28 cellular contexts compared by ENCODE assay signal in genomic region chr12:65886996-65887395, GRCh38.
DNase-seq lines count a peak whose midpoint lies in the region; ATAC-seq, FAIRE-seq and TF ChIP-seq lines count a peak whose summit lies in the region.
"Had no signal": no experiment of that assay in that cellular context is flagged by ENCODE, and none has a peak within 500 bp of the region (broad histone marks: within the 10 kb centered on the region; RNA-seq: fewer than 3 reads in every experiment).

No MANE protein-coding gene starts in this region.

- H3K4me1 ChIP-seq in osteoblast (ENCODE audit: insufficient read depth, low read length) = peaks cover 78% of the 10 kb centered on the region
- H3K4me1 ChIP-seq: BE2C had no signal

- no peak overlapping the region for H2AFZ ChIP-seq in osteoblast (ENCODE audit: low read length)

- H3K9me3 ChIP-seq in osteoblast (ENCODE audit: low read depth, low read length) = no peaks in the 10 kb centered on the region
- H3K9me3 ChIP-seq: BE2C, ovary, SJSA1, transverse colon had no signal

- FAIRE-seq in bronchial epithelial cell (lab: Jason Lieb, UNC) = no peak
- FAIRE-seq: GM12892, GM19239, H1 had no signal

- H3K4me2 ChIP-seq in osteoblast (ENCODE audit: insufficient read depth, low read length) = no peak overlapping the region

- DNase-seq in HCEC 1CT (peak; percentile 57), NCI-H226 (peak; percentile 88), bronchial epithelial cell (ENCODE audit: low read depth) (peak; percentile 40), osteoblast (ENCODE audit: insufficient read length, low spot score, missing footprints) (peak; percentile 61), kidney tubule cell (ENCODE audit: low spot score) (no peak), NOMO-1 treated with DMSO at 0.1 percent for 48 hours (lab: John Stamatoyannopoulos, UW; ENCODE audit: unreplicated experiment) (no peak)
- DNase-seq: activated CD4-positive, alpha-beta T cell treated with anti-CD3 and anti-CD28 coated beads, Interleukin-2, amount 10 ng/mL, durations not matched to agents 24 days and 14 days; activated CD8-positive, alpha-beta memory T cell treated with anti-CD3 and anti-CD28 coated beads, Interleukin-2, amount 50 U/mL, for 4 hours; activated naive CD8-positive, alpha-beta T cell treated with anti-CD3 and anti-CD28 coated beads for 36 hours; BE2C; DMS79 treated with DMSO at 0.1 percent for 48 hours; MV-4-11; NCI-H2171 treated with DMSO at 0.1 percent for 48 hours; NCI-H774; ovary; right cardiac atrium; stimulated activated naive CD8-positive, alpha-beta T cell treated with anti-CD3 and anti-CD28 coated beads, Interleukin-15, amount 100 ng/mL, for 72 hours; T-helper 17 cell; transverse colon had no signal

- H3K36me3 ChIP-seq in bronchial epithelial cell (ENCODE audit: control insufficient read depth, insufficient read depth, low read length) (no peaks in the 10 kb centered on the region), osteoblast (ENCODE audit: insufficient read depth, low read length) (peaks cover 24% of the 10 kb centered on the region)
- H3K36me3 ChIP-seq: BE2C, ovary, SJSA1, transverse colon had no signal

- H4K20me1 ChIP-seq in osteoblast (ENCODE audit: insufficient read depth, low read length) = no peaks in the 10 kb centered on the region

- ATAC-seq in GM19351 (IDR thresholded peaks at IDR 0.05; ENCODE audit: unreplicated experiment) (no peak), esophagus mucosa (no peak)
- ATAC-seq: activated T-helper 17 cell treated with anti-CD3 and anti-CD28 coated beads, Interleukin-2, amount 50 U/mL, for 72 hours; left lobe of liver; natural killer cell treated with Interleukin-12 subunit alpha and Interleukin-12 subunit beta and Interleukin-15 and Interleukin-18, amount 100 ng/mL, for 72 hours; right cardiac atrium; stimulated activated naive CD8-positive, alpha-beta T cell treated with anti-CD3 and anti-CD28 coated beads, Interleukin-15, amount 100 ng/mL, for 72 hours; T-helper 17 cell had no signal

- no peak for TF ChIP-seq CTCF in bronchial epithelial cell (IDR thresholded peaks at IDR 0.05; ENCODE audit: insufficient read depth, low read length, severe bottlenecking)
- no peak for TF ChIP-seq CTCF in osteoblast (IDR thresholded peaks at IDR 0.05; ENCODE audit: extremely low read depth, low read depth, low read length)

- peaks cover 43% of the 10 kb centered on the region for H3K79me2 ChIP-seq in osteoblast (ENCODE audit: insufficient read depth, low read length)

- H3K4me3 ChIP-seq in bronchial epithelial cell (ENCODE audit: low read depth, low read length) (no peak overlapping the region), osteoblast (ENCODE audit: insufficient read depth, low read length) (no peak overlapping the region)
- H3K4me3 ChIP-seq: ovary, SJSA1, transverse colon had no signal

- H3K27me3 ChIP-seq in bronchial epithelial cell (ENCODE audit: control insufficient read depth, insufficient read depth, low read length) (no peaks in the 10 kb centered on the region), osteoblast (ENCODE audit: insufficient read depth, low read length) (no peaks in the 10 kb centered on the region)
- H3K27me3 ChIP-seq: ovary, SJSA1, transverse colon had no signal

- H3K27ac ChIP-seq in osteoblast (ENCODE audit: low read depth, low read length) = peak overlapping the region; percentile 94
- H3K27ac ChIP-seq: ovary, SJSA1, transverse colon had no signal

Comparison
In these comparisons a context has a peak if more than half of its experiments do, and no peak if none do; other contexts are left out.
1. DNase-seq: peak in HCEC 1CT (single experiment), NCI-H226 (single experiment), bronchial epithelial cell (single experiment) and osteoblast (single experiment); none in kidney tubule cell (single experiment) and NOMO-1 treated with DMSO at 0.1 percent for 48 hours (single experiment).